ENCODE assay signal across 21 cellular contexts in the genomic region with DNA sequence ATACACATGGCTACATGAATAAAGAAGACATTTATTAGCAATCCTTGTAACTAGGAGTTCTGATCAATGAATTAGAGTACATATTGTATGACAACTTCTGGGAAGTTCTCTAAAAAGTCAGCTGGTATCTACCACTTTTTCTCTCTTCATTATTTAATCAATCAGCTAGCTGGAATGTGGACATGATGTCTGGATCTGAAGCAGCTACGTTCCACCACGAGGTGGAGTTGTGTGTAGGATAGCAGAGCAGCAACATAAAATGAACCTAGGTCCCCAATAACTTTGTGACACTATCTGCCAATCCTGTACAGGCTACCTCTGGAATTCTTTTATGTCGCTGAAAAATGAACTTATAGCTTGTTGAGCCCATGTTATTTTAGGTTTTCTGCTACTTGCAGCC. TPM values are rescaled to one million over a fixed set of nuclear protein-coding genes. Genes with fewer than 3 reads are reported as not detected.
"Had no signal": no experiment of that assay in that cellular context is flagged by ENCODE, and none has a peak within 500 bp of the region (broad histone marks: within the 10 kb centered on the region; RNA-seq: fewer than 3 reads in every experiment).

No MANE protein-coding gene starts in this region.

- H3K36me3 ChIP-seq: colonic mucosa, neutrophil had no signal

- DNase-seq: activated CD4-positive, alpha-beta T cell treated with anti-CD3 and anti-CD28 coated beads, Interleukin-2, amount 10 ng/mL, durations not matched to agents 7 days and 5 days; activated CD8-positive, alpha-beta T cell treated with anti-CD3 and anti-CD28 coated beads, Interleukin-2, amount 10 ng/mL, durations not matched to agents 7 days and 5 days; activated naive CD4-positive, alpha-beta T cell treated with anti-CD3 and anti-CD28 coated beads for 36 hours; activated T-cell treated with anti-CD3 and anti-CD28 coated beads, Interleukin-2, amount 50 U/mL, for 24 hours; body of pancreas; colonic mucosa; erythroblast; foreskin melanocyte; glutamatergic neuron; hippocampal formation; stimulated activated CD8-positive, alpha-beta memory T cell treated with anti-CD3 and anti-CD28 coated beads, Interleukin-4, amount 100 ng/mL, for 48 hours; stimulated activated naive CD4-positive, alpha-beta T cell; T1000 had no signal

- H3K79me2 ChIP-seq: parathyroid adenoma had no signal

- H3K9ac ChIP-seq: parathyroid adenoma had no signal

- H3K27ac ChIP-seq: body of pancreas, colonic mucosa, neutrophil, parathyroid adenoma had no signal

- ATAC-seq: activated CD4-positive, CD25-positive, alpha-beta regulatory T cell treated with anti-CD3 and anti-CD28 coated beads, Interleukin-2, amount 50 U/mL, for 24 hours; activated CD8-positive, alpha-beta T cell treated with anti-CD3 and anti-CD28 coated beads, Interleukin-2, amount 10 ng/mL, durations not matched to agents 7 days and 5 days; body of pancreas; natural killer cell treated with Interleukin-12 subunit alpha and Interleukin-12 subunit beta and Interleukin-15 and Interleukin-18, amount 100 ng/mL, for 72 hours had no signal

- FAIRE-seq: endometrium, islet of Langerhans had no signal

- H2AFZ ChIP-seq: parathyroid adenoma had no signal

- H3K27me3 ChIP-seq: body of pancreas, colonic mucosa, neutrophil had no signal

- H3K9me3 ChIP-seq: body of pancreas, colonic mucosa, neutrophil had no signal

- H3K4me1 ChIP-seq: body of pancreas, colonic mucosa, parathyroid adenoma had no signal

- H3K4me3 ChIP-seq: body of pancreas, colonic mucosa, lung had no signal

RNA-seq across cellular contexts. Expression of gene ENTREP1, which starts 32.9 kb away (rescaled TPM):
- total RNA-seq: activated CD4-positive, alpha-beta T cell treated with anti-CD3 and anti-CD28 coated beads, Interleukin-2, amount 10 ng/mL, durations not matched to agents 7 days and 5 days; activated CD8-positive, alpha-beta T cell treated with anti-CD3 and anti-CD28 coated beads, Interleukin-2, amount 10 ng/mL, durations not matched to agents 7 days and 5 days; activated naive CD4-positive, alpha-beta T cell treated with anti-CD3 and anti-CD28 coated beads for 36 hours; activated T-helper 2 cell treated with anti-CD3 and anti-CD28 coated beads, Interferon-gamma antibody, Interleukin-2, Interleukin-4, amounts not matched to agents 10 μg/mL and 5 μg/mL and 100 μg/mL, durations not matched to agents 14 hours and 24 hours and 36 hours; natural killer cell treated with Interleukin-12 subunit alpha and Interleukin-12 subunit beta and Interleukin-15 and Interleukin-18, amount 100 ng/mL, for 72 hours had no signal
